9 cellular contexts compared by ENCODE assay signal in the genomic region with DNA sequence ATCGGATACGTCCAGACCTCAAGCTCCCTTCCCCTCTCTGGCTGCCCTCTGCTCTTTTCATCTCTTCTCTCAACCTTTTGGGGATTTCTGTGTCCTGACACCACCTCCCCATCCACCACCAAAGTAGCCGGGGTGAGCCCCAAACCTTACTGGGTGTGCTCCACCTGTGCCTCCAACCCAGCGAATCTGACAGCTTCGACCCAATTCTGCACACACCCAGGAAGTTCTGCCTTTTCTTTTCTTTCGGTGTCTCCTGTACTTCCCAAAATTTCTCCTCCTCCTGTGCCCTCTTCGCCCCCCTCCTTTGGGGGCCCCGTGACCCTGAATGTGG. TPM values are rescaled to one million over a fixed set of nuclear protein-coding genes. Genes with fewer than 3 reads are reported as not detected.
DNase-seq lines count a peak whose midpoint lies in the region; ATAC-seq and TF ChIP-seq lines count a peak whose summit lies in the region.
"Had no signal": no experiment of that assay in that cellular context is flagged by ENCODE, and none has a peak within 500 bp of the region (broad histone marks: within the 10 kb centered on the region; RNA-seq: fewer than 3 reads in every experiment).

No MANE protein-coding gene starts in this region.

- no peaks in the 10 kb centered on the region for H3K27me3 ChIP-seq in BLaER1
- H3K27me3 ChIP-seq in OCI-LY3 (ENCODE audit: low read depth, low read length) = no peaks in the 10 kb centered on the region
- no peaks in the 10 kb centered on the region for H3K27me3 ChIP-seq in endocrine pancreas (ENCODE audit: control insufficient read depth, insufficient read depth, low read length)
- H3K27me3 ChIP-seq in neural cell (ENCODE audit: insufficient read depth, low read depth, low read length) = no peaks in the 10 kb centered on the region

- TF ChIP-seq RAD21 in neural cell (conservative IDR thresholded peaks at IDR 0.05) = no peak

- H3K4me2 ChIP-seq in BLaER1 (peak overlapping the region; percentile 99), OCI-LY3 (ENCODE audit: low read length) (peak overlapping the region; percentile 84), neural cell (ENCODE audit: low read length) (peak overlapping the region; percentile 30)

- H3K9ac ChIP-seq in BLaER1 (peak overlapping the region; percentile 81), OCI-LY3 (ENCODE audit: low read length) (peak overlapping the region; percentile 86), endocrine pancreas (ENCODE audit: control insufficient read depth, insufficient read depth, low read length) (peak overlapping the region; percentile 22), neural cell (ENCODE audit: low read length) (peak overlapping the region; percentile 89)

- H3K79me2 ChIP-seq in OCI-LY3 (ENCODE audit: low read length) = no peaks in the 10 kb centered on the region
- H3K79me2 ChIP-seq in neural cell (replicated peaks; ENCODE audit: insufficient read depth, low read length) = peaks cover 3% of the 10 kb centered on the region

- H3K4me1 ChIP-seq in BLaER1 = peaks cover 53% of the 10 kb centered on the region
- peaks cover 11% of the 10 kb centered on the region for H3K4me1 ChIP-seq in OCI-LY3 (ENCODE audit: low read length)
- no peaks in the 10 kb centered on the region for H3K4me1 ChIP-seq in endocrine pancreas (ENCODE audit: control insufficient read depth, insufficient read depth, low read length)

- peaks cover 9% of the 10 kb centered on the region for H3K36me3 ChIP-seq in BLaER1
- H3K36me3 ChIP-seq in OCI-LY3 (replicated peaks; ENCODE audit: low read depth, low read length) = no peaks in the 10 kb centered on the region
- no peaks in the 10 kb centered on the region for H3K36me3 ChIP-seq in endocrine pancreas (ENCODE audit: control insufficient read depth, insufficient read depth, low read length)
- H3K36me3 ChIP-seq in neural cell (ENCODE audit: insufficient read depth, low read length) = no peaks in the 10 kb centered on the region

- DNase-seq in NCI-H1105 treated with DMSO at 0.1 percent for 48 hours (lab: John Stamatoyannopoulos, UW) = no peak
- DNase-seq in NOMO-1 treated with dmso at 0.1 percent for 144 hours (lab: John Stamatoyannopoulos, UW; ENCODE audit: unreplicated experiment) = no peak
- no peak for DNase-seq in cerebellar cortex (ENCODE audit: low spot score)
- DNase-seq: NCI-H446 treated with DMSO at 0.1 percent for 48 hours had no signal

- no peak for ATAC-seq in GM19452 (IDR thresholded peaks at IDR 0.05; ENCODE audit: unreplicated experiment)

- TF ChIP-seq CTCF in OCI-LY3 (IDR thresholded peaks at IDR 0.05; ENCODE audit: low read depth, low read length) (no peak), neural cell (IDR thresholded peaks at IDR 0.05; ENCODE audit: poor library complexity, severe bottlenecking) (peak; percentile 30)

- TF ChIP-seq EP300 in neural cell (conservative IDR thresholded peaks at IDR 0.05; ENCODE audit: poor library complexity, severe bottlenecking) = no peak

- H2AFZ ChIP-seq in OCI-LY3 (ENCODE audit: low read depth, low read length) = no peak overlapping the region
- no peak overlapping the region for H2AFZ ChIP-seq in neural cell (ENCODE audit: low read depth, low read length)

- no peaks in the 10 kb centered on the region for H3K9me3 ChIP-seq in BLaER1
- no peaks in the 10 kb centered on the region for H3K9me3 ChIP-seq in OCI-LY3 (ENCODE audit: insufficient read depth, low read length)
- H3K9me3 ChIP-seq in endocrine pancreas (ENCODE audit: control insufficient read depth, low read length) = no peaks in the 10 kb centered on the region
- H3K9me3 ChIP-seq in neural cell (ENCODE audit: low read length) = no peaks in the 10 kb centered on the region

- H3K4me3 ChIP-seq in BLaER1 (peak overlapping the region; percentile 91), OCI-LY3 (ENCODE audit: low read length) (peak overlapping the region; percentile 91), endocrine pancreas (ENCODE audit: control insufficient read depth, insufficient read depth, low read length) (no peak overlapping the region), neural cell (ENCODE audit: low read length) (peak overlapping the region; percentile 92)

- peaks cover 6% of the 10 kb centered on the region; the same call in 1 of the 2 replicates for H4K20me1 ChIP-seq in BLaER1
- no peaks in the 10 kb centered on the region for H4K20me1 ChIP-seq in OCI-LY3 (ENCODE audit: insufficient read depth, low read length)
- H4K20me1 ChIP-seq in neural cell (ENCODE audit: insufficient read depth) = no peaks in the 10 kb centered on the region

- H3F3A ChIP-seq in neural cell (ENCODE audit: insufficient read depth, low read length, poor library complexity, severe bottlenecking) = no peaks in the 10 kb centered on the region

- peak overlapping the region; percentile 80 for H3K27ac ChIP-seq in BLaER1
- H3K27ac ChIP-seq in OCI-LY3 (ENCODE audit: low read length) = no peak overlapping the region
- H3K27ac ChIP-seq in neural cell (ENCODE audit: low read length) = peak overlapping the region; percentile 78

- no peaks in the 10 kb centered on the region for H3K9me2 ChIP-seq in neural cell (ENCODE audit: insufficient read depth, low read length)

TF ChIP-seq in neural cell, 6 proteins besides CTCF, POLR2A, EP300 and RAD21:
- no peak for TF ChIP-seq MXI1 (conservative IDR thresholded peaks at IDR 0.05; ENCODE audit: poor library complexity, severe bottlenecking)
- no peak for TF ChIP-seq SMC3 (conservative IDR thresholded peaks at IDR 0.05; ENCODE audit: poor library complexity)
- TF ChIP-seq, protein P1, sequence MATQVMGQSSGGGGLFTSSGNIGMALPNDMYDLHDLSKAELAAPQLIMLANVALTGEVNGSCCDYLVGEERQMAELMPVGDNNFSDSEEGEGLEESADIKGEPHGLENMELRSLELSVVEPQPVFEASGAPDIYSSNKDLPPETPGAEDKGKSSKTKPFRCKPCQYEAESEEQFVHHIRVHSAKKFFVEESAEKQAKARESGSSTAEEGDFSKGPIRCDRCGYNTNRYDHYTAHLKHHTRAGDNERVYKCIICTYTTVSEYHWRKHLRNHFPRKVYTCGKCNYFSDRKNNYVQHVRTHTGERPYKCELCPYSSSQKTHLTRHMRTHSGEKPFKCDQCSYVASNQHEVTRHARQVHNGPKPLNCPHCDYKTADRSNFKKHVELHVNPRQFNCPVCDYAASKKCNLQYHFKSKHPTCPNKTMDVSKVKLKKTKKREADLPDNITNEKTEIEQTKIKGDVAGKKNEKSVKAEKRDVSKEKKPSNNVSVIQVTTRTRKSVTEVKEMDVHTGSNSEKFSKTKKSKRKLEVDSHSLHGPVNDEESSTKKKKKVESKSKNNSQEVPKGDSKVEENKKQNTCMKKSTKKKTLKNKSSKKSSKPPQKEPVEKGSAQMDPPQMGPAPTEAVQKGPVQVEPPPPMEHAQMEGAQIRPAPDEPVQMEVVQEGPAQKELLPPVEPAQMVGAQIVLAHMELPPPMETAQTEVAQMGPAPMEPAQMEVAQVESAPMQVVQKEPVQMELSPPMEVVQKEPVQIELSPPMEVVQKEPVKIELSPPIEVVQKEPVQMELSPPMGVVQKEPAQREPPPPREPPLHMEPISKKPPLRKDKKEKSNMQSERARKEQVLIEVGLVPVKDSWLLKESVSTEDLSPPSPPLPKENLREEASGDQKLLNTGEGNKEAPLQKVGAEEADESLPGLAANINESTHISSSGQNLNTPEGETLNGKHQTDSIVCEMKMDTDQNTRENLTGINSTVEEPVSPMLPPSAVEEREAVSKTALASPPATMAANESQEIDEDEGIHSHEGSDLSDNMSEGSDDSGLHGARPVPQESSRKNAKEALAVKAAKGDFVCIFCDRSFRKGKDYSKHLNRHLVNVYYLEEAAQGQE (IDR thresholded peaks at IDR 0.05; ENCODE audit: borderline replicate concordance) = no peak
- TF ChIP-seq EZH2 (IDR thresholded peaks at IDR 0.05; ENCODE audit: borderline replicate concordance, insufficient read depth, low read length, poor library complexity, severe bottlenecking) = no peak
- no peak for TF ChIP-seq POLR2AphosphoS5 (IDR thresholded peaks at IDR 0.05)
- TF ChIP-seq TAF1 (IDR thresholded peaks at IDR 0.05; ENCODE audit: low read depth) = no peak
TF ChIP-seq in neural cell: peak in this region for 0.

RNA-seq across cellular contexts. Expression of a gene that starts 0.6 kb away (rescaled TPM):
- polyA plus RNA-seq in neural cell = 2.8 TPM in 2 replicates
- polyA minus RNA-seq in neural cell = 3.7 and 4.1 TPM in 2 replicates

RNA-seq across cellular contexts. Expression of a gene that starts 2.4 kb away (rescaled TPM):
- not detected in 2 replicates for polyA plus RNA-seq in neural cell
- not detected in 2 replicates for polyA minus RNA-seq in neural cell

RNA-seq across cellular contexts. Expression of a gene that starts 16.2 kb away (rescaled TPM):
- 0.66 and 9.2 TPM in 2 replicates for polyA plus RNA-seq in neural cell
- polyA minus RNA-seq in neural cell = not detected in 2 replicates

RNA-seq across cellular contexts. Expression of a gene that starts 23.4 kb away (rescaled TPM):
- 58.4 and 61.0 TPM in 2 replicates for polyA plus RNA-seq in neural cell
- 56.1 and 69.1 TPM in 2 replicates for polyA minus RNA-seq in neural cell

RNA-seq across cellular contexts. Expression of a gene that starts 28.4 kb away (rescaled TPM):
- 0.83 and 1.5 TPM in 2 replicates for polyA plus RNA-seq in neural cell
- polyA minus RNA-seq in neural cell = 0.73 and 1.9 TPM in 2 replicates

Comparison
In these comparisons a context has a peak if more than half of its experiments do, and no peak if none do; other contexts are left out.
1. H3K4me2 ChIP-seq: peak in every context shown above with its lines; median percentile 99 in BLaER1; 84 in OCI-LY3; 30 in neural cell.
2. H3K9ac ChIP-seq: peak in every context shown above with its lines; median percentile 89 in neural cell; 86 in OCI-LY3; 81 in BLaER1; 22 in endocrine pancreas.